Comparison of ENCODE assay signal across 8 cellular contexts in genomic region chr14:30874999-30875787, GRCh38. TPM values are rescaled to one million over a fixed set of nuclear protein-coding genes. Genes with fewer than 3 reads are reported as not detected.
DNase-seq lines count a peak whose midpoint lies in the region; ATAC-seq and FAIRE-seq lines count a peak whose summit lies in the region.

No MANE protein-coding gene starts in this region.

- H3K27me3 ChIP-seq in small intestine (ENCODE audit: control insufficient read depth in 2 of 2, insufficient read depth in 2 of 2, low read length in 2 of 2) = peaks cover 4 to 18% of the 10 kb centered on the region in 2 donors

- peak; percentile 29 for ATAC-seq in GM21526 (IDR thresholded peaks at IDR 0.05; ENCODE audit: low FRiP score, unreplicated experiment)

- H3K4me3 ChIP-seq in GM08714 (ENCODE audit: low read length) (peak overlapping the region; percentile 80; the same call in 1 of the 2 replicates), iPS-11a (ENCODE audit: low read depth, low read length) (peak overlapping the region; percentile 44), small intestine (ENCODE audit: low read depth in 1 of 2, low read length in 2 of 2) (peak overlapping the region; percentile 20 to 53)

- DNase-seq in HTR-8/SVneo (ENCODE audit: insufficient read length, low spot score) (no peak), small intestine (no peak), globus pallidus (ENCODE audit: low spot score) (no peak), medulla oblongata (ENCODE audit: extremely low spot score) (no peak)

- H3K4me1 ChIP-seq in small intestine (ENCODE audit: control insufficient read depth in 2 of 2, insufficient read depth in 1 of 2, low read depth in 1 of 2, low read length in 1 of 2) = peaks cover 0 to 3% of the 10 kb centered on the region in 2 donors

- no peaks in the 10 kb centered on the region for H3K36me3 Mint-ChIP-seq in activated naive CD4-positive, alpha-beta T cell treated with anti-CD3 and anti-CD28 coated beads, Interleukin-2, amount 50 U/mL, for 24 hours

- no peak overlapping the region for H3K27ac ChIP-seq in small intestine (ENCODE audit: low read depth in 1 of 2, low read length in 1 of 2)

- WGBS in small intestine, 3 donors = 3 to 5% (median 4%) methylated on average over 47 to 48 of the region's 48 CpGs

- H3K36me3 ChIP-seq in small intestine (ENCODE audit: control insufficient read depth in 2 of 2, insufficient read depth in 2 of 2, low read length in 2 of 2) = no peaks in the 10 kb centered on the region

- peaks cover 39% of the 10 kb centered on the region for H3K27me3 Mint-ChIP-seq in activated naive CD4-positive, alpha-beta T cell treated with anti-CD3 and anti-CD28 coated beads, Interleukin-2, amount 50 U/mL, for 24 hours

- FAIRE-seq in HTR-8/SVneo (lab: Jason Lieb, UNC) (peak; percentile 76), small intestine (lab: Jason Lieb, UNC) (no peak)

- H3K4me1 Mint-ChIP-seq in activated naive CD4-positive, alpha-beta T cell treated with anti-CD3 and anti-CD28 coated beads, Interleukin-2, amount 50 U/mL, for 24 hours = peaks cover 12% of the 10 kb centered on the region

- H3K9me3 Mint-ChIP-seq in activated naive CD4-positive, alpha-beta T cell treated with anti-CD3 and anti-CD28 coated beads, Interleukin-2, amount 50 U/mL, for 24 hours = no peaks in the 10 kb centered on the region

- H3K9me3 ChIP-seq in small intestine (ENCODE audit: control insufficient read depth, low read depth) = no peaks in the 10 kb centered on the region

- peak overlapping the region; percentile 83 for H3K4me3 Mint-ChIP-seq in activated naive CD4-positive, alpha-beta T cell treated with anti-CD3 and anti-CD28 coated beads, Interleukin-2, amount 50 U/mL, for 24 hours

- H3K27ac Mint-ChIP-seq in activated naive CD4-positive, alpha-beta T cell treated with anti-CD3 and anti-CD28 coated beads, Interleukin-2, amount 50 U/mL, for 24 hours = no peak overlapping the region

RNA-seq across cellular contexts. Expression of gene COCH, which starts 0.8 kb away (rescaled TPM):
- polyA plus RNA-seq in small intestine = under 1 TPM in 2 of 3 donors, not detected in 1; 0.76 to 0.81 TPM
